ENCODE assay signal across 8 cellular contexts in the genomic region with DNA sequence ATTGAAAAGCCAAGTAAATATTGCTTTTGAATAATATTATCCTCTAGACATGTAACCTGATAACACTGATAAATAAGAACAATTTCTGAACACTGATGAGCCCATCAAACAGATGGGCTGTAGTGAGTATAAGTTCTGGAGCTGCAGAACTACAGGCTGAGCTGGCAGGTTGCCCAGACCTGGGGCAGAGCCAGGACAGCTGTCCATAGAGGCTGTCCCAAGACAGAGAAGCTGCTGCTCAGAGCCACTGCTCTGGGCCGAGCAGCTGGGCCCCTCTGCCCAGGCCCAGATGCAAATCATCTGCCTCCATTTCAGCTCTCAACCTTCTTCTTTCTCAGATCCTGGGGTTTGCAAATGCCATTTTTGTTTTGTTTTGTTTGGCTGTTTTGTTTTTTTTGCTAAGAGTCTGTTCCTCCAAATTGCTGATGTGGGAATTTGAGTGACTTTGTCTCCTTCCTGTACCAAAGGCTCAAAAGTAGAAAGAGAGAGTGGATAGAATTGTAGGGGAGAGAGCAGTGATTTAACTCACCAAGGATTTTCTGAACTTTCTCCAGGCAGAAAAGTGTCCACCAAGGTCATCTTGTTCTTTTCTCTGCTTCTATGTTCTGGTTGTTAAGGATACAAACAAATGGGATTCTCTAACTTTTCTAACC. TPM values are rescaled to one million over a fixed set of nuclear protein-coding genes. Genes with fewer than 3 reads are reported as not detected.
DNase-seq lines count a peak whose midpoint lies in the region; ATAC-seq and TF ChIP-seq lines count a peak whose summit lies in the region.

No MANE protein-coding gene starts in this region.

- H3K36me3 ChIP-seq in brain microvascular endothelial cell (replicated peaks) (no peaks in the 10 kb centered on the region), H7 (replicated peaks; ENCODE audit: control insufficient read depth, insufficient read depth, low read length) (no peaks in the 10 kb centered on the region)

- no peak for TF ChIP-seq CTCF in brain microvascular endothelial cell (IDR thresholded peaks at IDR 0.05; ENCODE audit: low read depth, low read length, missing control alignments)

- DNase-seq in NCI-H1105 treated with DMSO at 0.1 percent for 48 hours (lab: John Stamatoyannopoulos, UW) (peak; percentile 74), brain microvascular endothelial cell (peak; percentile 14), midbrain (lab: John Stamatoyannopoulos, UW) (peak; percentile 82), COR-L47 (lab: John Stamatoyannopoulos, UW) (no peak), H7 (no peak)
- DNase-seq in activated CD4-positive, alpha-beta T cell treated with anti-CD3 and anti-CD28 coated beads, Interleukin-2, amount 50 U/mL, for 1 hour: no peak

- H3K4me3 ChIP-seq in brain microvascular endothelial cell (ENCODE audit: low read depth, low read length) (no peak overlapping the region), H7 (ENCODE audit: insufficient read depth, low read depth, low read length) (no peak overlapping the region)

- ATAC-seq in GM18861 (IDR thresholded peaks at IDR 0.05; ENCODE audit: unreplicated experiment) (peak; percentile 20), GM21786 (IDR thresholded peaks at IDR 0.05; ENCODE audit: unreplicated experiment) (no peak)

- in situ Hi-C loops in brain microvascular endothelial cell (cut with HindIII; ENCODE audit: low pct_ligation_motif_present, low sequenced_read_pairs): no loop called here

- H3K27me3 ChIP-seq in brain microvascular endothelial cell (replicated peaks) (no peaks in the 10 kb centered on the region), H7 (ENCODE audit: control insufficient read depth, insufficient read depth, low read length) (no peaks in the 10 kb centered on the region)

- H3K27ac ChIP-seq in brain microvascular endothelial cell: no peak overlapping the region

RNA-seq across cellular contexts. Expression of a gene that starts 4.0 kb away (rescaled TPM):
- total RNA-seq in H7 (2014; rRNA removed; shearing (Covaris generic)): not detected in 2 replicates

RNA-seq across cellular contexts. Expression of a gene that starts 31.2 kb away (rescaled TPM):
- not detected in 2 replicates for total RNA-seq in H7 (2014; rRNA removed; shearing (Covaris generic))

Comparison
In these comparisons a context has a peak if more than half of its experiments do, and no peak if none do; other contexts are left out.
1. DNase-seq: peak in NCI-H1105 treated with DMSO at 0.1 percent for 48 hours (single experiment), brain microvascular endothelial cell (single experiment) and midbrain (single experiment); none in COR-L47 (single experiment), H7 (single experiment) and activated CD4-positive, alpha-beta T cell treated with anti-CD3 and anti-CD28 coated beads, Interleukin-2, amount 50 U/mL, for 1 hour (single experiment).